In the genomic region with DNA sequence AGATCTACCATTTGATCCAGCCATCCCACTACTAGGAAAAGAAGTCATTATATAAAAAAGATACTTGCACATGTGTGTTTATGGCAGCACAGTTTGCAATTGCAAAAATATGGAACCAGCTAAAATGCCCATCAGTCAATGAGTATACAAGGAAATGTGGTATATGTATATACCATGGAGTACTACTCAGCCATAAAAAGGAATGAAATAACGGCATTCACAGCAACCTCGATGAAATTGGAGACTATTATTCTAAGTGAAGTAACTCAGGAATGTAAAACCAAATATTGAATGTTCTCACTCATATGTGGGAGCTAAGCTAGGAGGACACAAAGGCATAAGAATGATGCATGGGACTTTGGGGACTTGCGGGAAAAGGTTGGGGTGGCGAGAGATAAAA, we compare ENCODE assay signal across 10 cellular contexts.
"Had no signal": no experiment of that assay in that cellular context is flagged by ENCODE, and none has a peak within 500 bp of the region (broad histone marks: within the 10 kb centered on the region; RNA-seq: fewer than 3 reads in every experiment).

No MANE protein-coding gene starts in this region.

- H3K4me3 ChIP-seq: GM23338 had no signal

- H3K9me3 Mint-ChIP-seq: GM23338, H9, HFFc6 had no signal

- H3K27ac ChIP-seq: HL-60, KMS-11 had no signal

- H3K4me2 ChIP-seq: GM23338, KMS-11 had no signal

- H3K4me3 Mint-ChIP-seq: GM23338, H9, HFFc6 had no signal

- FAIRE-seq: H1, H54 had no signal

- H3K9ac ChIP-seq: KMS-11 had no signal

- DNase-seq: H9, HCEC 1CT, HFFc6, IMR-90, KBM-7 had no signal

- H3K27ac Mint-ChIP-seq: GM23338, HFFc6 had no signal

- ATAC-seq: GM23338 had no signal

- H2AFZ ChIP-seq: GM23338 had no signal
